9 cellular contexts compared by ENCODE assay signal in genomic region chr9:109411069-109411761, GRCh38.
A peak's percentile ranks its signal among the peaks of the same experiment; 100 is the strongest.
DNase-seq lines count a peak whose midpoint lies in the region; ATAC-seq and TF ChIP-seq lines count a peak whose summit lies in the region.
"Had no signal": no experiment of that assay in that cellular context is flagged by ENCODE, and none has a peak within 500 bp of the region (broad histone marks: within the 10 kb centered on the region; RNA-seq: fewer than 3 reads in every experiment).

No MANE protein-coding gene starts in this region.

- ATAC-seq in GM19395 (IDR thresholded peaks at IDR 0.05; ENCODE audit: unreplicated experiment) (peak; percentile 82), HG03045 (IDR thresholded peaks at IDR 0.05; ENCODE audit: unreplicated experiment) (peak; percentile 81), T-helper 17 cell (peak; percentile 37)

- no peak overlapping the region for H3K4ac ChIP-seq in trophoblast cell (ENCODE audit: low read depth, low read length)

- TF ChIP-seq POLR2A in esophagus muscularis mucosa (IDR thresholded peaks at IDR 0.05; ENCODE audit: low read depth) (no peak), stomach (IDR thresholded peaks at IDR 0.05) (no peak)

- no peak overlapping the region for H2BK5ac ChIP-seq in trophoblast cell (ENCODE audit: low read depth, low read length, poor library complexity)

- no peak overlapping the region for H3K18ac ChIP-seq in trophoblast cell (ENCODE audit: low read length)

- no peaks in the 10 kb centered on the region for H3K36me3 Mint-ChIP-seq in T-helper 17 cell (ENCODE audit: low read depth)

- H2AFZ ChIP-seq in trophoblast cell (ENCODE audit: insufficient read depth, low read length, poor library complexity), result no peak overlapping the region

- peak overlapping the region; percentile 21 for H3K27ac Mint-ChIP-seq in T-helper 17 cell

- H3K4me1 Mint-ChIP-seq in T-helper 17 cell, result peaks cover 3% of the 10 kb centered on the region

- no peaks in the 10 kb centered on the region for H3K27me3 ChIP-seq in GM06990 (replicated peaks; ENCODE audit: control insufficient read depth, insufficient read depth, low read length)
- no peaks in the 10 kb centered on the region for H3K27me3 ChIP-seq in esophagus muscularis mucosa
- no peaks in the 10 kb centered on the region for H3K27me3 ChIP-seq in stomach
- no peaks in the 10 kb centered on the region for H3K27me3 ChIP-seq in trophoblast cell (ENCODE audit: insufficient read depth, low read length)
- H3K27me3 ChIP-seq: upper lobe of left lung had no signal

- H3K27ac ChIP-seq in esophagus muscularis mucosa (replicated peaks in 1 of 4) (no peak overlapping the region), stomach (no peak overlapping the region), trophoblast cell (ENCODE audit: low read depth, low read length) (no peak overlapping the region)
- H3K27ac ChIP-seq: upper lobe of left lung had no signal

- H3K4me1 ChIP-seq in esophagus muscularis mucosa (peaks cover 0 to 3% (median 0%) of the 10 kb centered on the region in 4 donors), stomach (peaks cover 0 to 7% (median 0%) of the 10 kb centered on the region in 4 donors), trophoblast cell (ENCODE audit: control insufficient read depth in 1 of 2, insufficient read depth in 2 of 2, low read length in 2 of 2) (no peaks in the 10 kb centered on the region)

- H3K4me3 ChIP-seq in GM06990 (replicated peaks; ENCODE audit: low read depth, low read length) (no peak overlapping the region), esophagus muscularis mucosa (no peak overlapping the region), stomach (no peak overlapping the region), trophoblast cell (ENCODE audit: low read depth, low read length) (no peak overlapping the region)
- H3K4me3 ChIP-seq: upper lobe of left lung had no signal

- no peak overlapping the region for H4K91ac ChIP-seq in trophoblast cell (ENCODE audit: low read depth, low read length)

- no peak overlapping the region for H3K23ac ChIP-seq in trophoblast cell (ENCODE audit: low read length)

- WGBS in esophagus muscularis mucosa, result 91% methylated on average over 10 of the region's 10 CpGs
- 78 to 84% (median 79%) methylated on average over 10 of the region's 10 CpGs for WGBS in stomach, 5 donors
- WGBS in trophoblast cell (ENCODE audit: extremely low coverage, insufficient coverage, insufficient read length), result no CpG with 5 or more reads among the region's 10 CpGs

- peaks cover 31% of the 10 kb centered on the region for H3K27me3 Mint-ChIP-seq in T-helper 17 cell

- TF ChIP-seq EP300 in esophagus muscularis mucosa (IDR thresholded peaks at IDR 0.05), result no peak
- TF ChIP-seq EP300 in stomach (IDR thresholded peaks at IDR 0.05), result no peak

- H2AK5ac ChIP-seq in trophoblast cell (ENCODE audit: low read length), result no peak overlapping the region

- H3K4me3 Mint-ChIP-seq in T-helper 17 cell, result no peak overlapping the region

- H3K36me3 ChIP-seq in GM06990 (ENCODE audit: control insufficient read depth, insufficient read depth, low read length), result no peaks in the 10 kb centered on the region
- H3K36me3 ChIP-seq in esophagus muscularis mucosa, result peaks cover 0 to 37% (median 0%) of the 10 kb centered on the region in 4 donors
- peaks cover 0 to 52% (median 29%) of the 10 kb centered on the region in 4 donors for H3K36me3 ChIP-seq in stomach
- no peaks in the 10 kb centered on the region for H3K36me3 ChIP-seq in trophoblast cell (ENCODE audit: control insufficient read depth in 1 of 2, insufficient read depth in 2 of 2, low read length in 2 of 2)
- H3K36me3 ChIP-seq: upper lobe of left lung had no signal

- TF ChIP-seq CTCF in GM06990 (IDR thresholded peaks at IDR 0.05; ENCODE audit: insufficient read depth, low read length, poor library complexity, severe bottlenecking) (no peak), esophagus muscularis mucosa (IDR thresholded peaks at IDR 0.05) (no peak), stomach (IDR thresholded peaks at IDR 0.05) (no peak)

- H3K9ac ChIP-seq in trophoblast cell (ENCODE audit: low read length), result no peak overlapping the region

- no peak overlapping the region for H3K4me2 ChIP-seq in trophoblast cell (ENCODE audit: low read length)

- no peaks in the 10 kb centered on the region for H3K79me2 ChIP-seq in trophoblast cell (ENCODE audit: control insufficient read depth, insufficient read depth, low read length, poor library complexity)

- H3K14ac ChIP-seq in trophoblast cell (ENCODE audit: low read length), result no peak overlapping the region

- no peak overlapping the region for H4K12ac ChIP-seq in trophoblast cell (ENCODE audit: low read depth, low read length)

- no peak overlapping the region for H2BK120ac ChIP-seq in trophoblast cell (ENCODE audit: insufficient read depth, low read length, poor library complexity)

- DNase-seq in GM06990 (ENCODE audit: extremely low read depth, insufficient read length) (peak; percentile 74), T-helper 17 cell (no peak), esophagus muscularis mucosa (ENCODE audit: extremely low spot score) (no peak), stomach (no peak), kidney tubule cell (ENCODE audit: low spot score) (no peak), trophoblast cell (no peak)
- DNase-seq: upper lobe of left lung had no signal

- H3K79me1 ChIP-seq in trophoblast cell (ENCODE audit: low read length), result no peaks in the 10 kb centered on the region

- H2BK12ac ChIP-seq in trophoblast cell (ENCODE audit: low read length), result no peak overlapping the region

- intact Hi-C loops in esophagus muscularis mucosa (cut with DNase I) (no loop called here), stomach (cut with DNase I; ENCODE audit: low total_unique reads) (no loop called here)

- no peaks in the 10 kb centered on the region for H3K9me3 ChIP-seq in T-helper 17 cell (ENCODE audit: control insufficient read depth, low read length, poor library complexity, severe bottlenecking)
- no peaks in the 10 kb centered on the region for H3K9me3 ChIP-seq in esophagus muscularis mucosa
- H3K9me3 ChIP-seq in stomach, result no peaks in the 10 kb centered on the region
- H3K9me3 ChIP-seq in trophoblast cell (ENCODE audit: insufficient read depth, low read depth, low read length), result peaks cover 2% of the 10 kb centered on the region
- H3K9me3 ChIP-seq: upper lobe of left lung had no signal

- H4K8ac ChIP-seq in trophoblast cell (ENCODE audit: low read depth, low read length), result no peak overlapping the region
